12 cellular contexts compared by ENCODE assay signal in the genomic region with DNA sequence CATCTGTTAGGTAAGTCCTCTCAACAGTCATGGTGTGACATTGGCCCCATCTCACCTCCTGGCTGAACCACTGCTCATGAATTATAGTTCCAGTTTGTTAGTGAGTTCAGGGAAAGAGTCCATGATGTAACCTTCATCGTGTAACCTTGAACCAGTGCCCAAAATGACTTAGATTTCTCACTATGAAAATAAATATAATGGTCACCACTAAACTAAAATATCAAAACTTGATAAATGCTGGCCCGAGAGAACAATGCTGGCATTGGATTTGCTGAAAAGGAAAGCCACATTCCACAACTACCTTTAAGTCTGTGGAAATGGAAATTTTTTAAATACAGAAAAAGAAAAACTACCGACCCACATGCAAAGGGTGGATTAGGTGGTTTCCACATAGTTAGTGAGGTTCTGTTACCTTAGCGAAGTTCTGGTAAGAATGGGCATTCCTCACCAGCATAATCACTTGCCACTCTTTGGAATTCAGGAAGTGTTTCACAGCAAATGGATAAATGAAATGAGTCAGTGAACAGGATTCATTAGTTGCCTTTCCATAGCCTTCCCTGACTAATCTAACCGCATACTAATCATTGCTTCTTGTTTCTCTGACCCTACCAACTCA.
DNase-seq lines count a peak whose midpoint lies in the region; ATAC-seq and TF ChIP-seq lines count a peak whose summit lies in the region.
"Had no signal": no experiment of that assay in that cellular context is flagged by ENCODE, and none has a peak within 500 bp of the region (broad histone marks: within the 10 kb centered on the region; RNA-seq: fewer than 3 reads in every experiment).

No MANE protein-coding gene starts in this region.

- H3K27ac ChIP-seq in trophoblast cell (ENCODE audit: low read depth, low read length): no peak overlapping the region
- no peak overlapping the region for H3K27ac ChIP-seq in OCI-LY7 (ENCODE audit: low read depth, low read length, poor library complexity, severe bottlenecking)

- H3K4me3 ChIP-seq in epithelial cell of proximal tubule (ENCODE audit: low read depth, low read length) (no peak overlapping the region), trophoblast cell (ENCODE audit: low read depth, low read length) (no peak overlapping the region), OCI-LY7 (ENCODE audit: low read depth, low read length, poor library complexity, severe bottlenecking) (no peak overlapping the region)

- TF ChIP-seq CTCF in epithelial cell of proximal tubule (conservative IDR thresholded peaks at IDR 0.05; ENCODE audit: low read depth, low read length) (no peak), OCI-LY7 (conservative IDR thresholded peaks at IDR 0.05; ENCODE audit: low read length) (no peak)

- no peak overlapping the region for H2AFZ ChIP-seq in trophoblast cell (ENCODE audit: insufficient read depth, low read length, poor library complexity)
- no peak overlapping the region for H2AFZ ChIP-seq in OCI-LY7 (ENCODE audit: low read length)

- POLR2A ChIA-PET in OCI-LY7 (lab: Charles Lee): no interaction called here

- H3K79me2 ChIP-seq in trophoblast cell (ENCODE audit: control insufficient read depth, insufficient read depth, low read length, poor library complexity) (no peaks in the 10 kb centered on the region), OCI-LY7 (ENCODE audit: insufficient read depth, low read depth, low read length) (no peaks in the 10 kb centered on the region)

- no peak for ATAC-seq in HG02798 (IDR thresholded peaks at IDR 0.05; ENCODE audit: poor library complexity, unreplicated experiment)

- no peak overlapping the region for H4K91ac ChIP-seq in trophoblast cell (ENCODE audit: low read depth, low read length)

- H2BK12ac ChIP-seq in trophoblast cell (ENCODE audit: low read length): no peak overlapping the region

- no peak overlapping the region for H2BK120ac ChIP-seq in trophoblast cell (ENCODE audit: insufficient read depth, low read length, poor library complexity)

- no peak overlapping the region for H4K12ac ChIP-seq in trophoblast cell (ENCODE audit: low read depth, low read length)

- H4K8ac ChIP-seq in trophoblast cell (ENCODE audit: low read depth, low read length): no peak overlapping the region

- no CpG with 5 or more reads among the region's 5 CpGs for WGBS in trophoblast cell (ENCODE audit: extremely low coverage, insufficient coverage, insufficient read length)

- H3K79me1 ChIP-seq in trophoblast cell (ENCODE audit: low read length): peaks cover 3% of the 10 kb centered on the region

- H3K9me2 ChIP-seq in OCI-LY7 (ENCODE audit: insufficient read depth, low read length): no peaks in the 10 kb centered on the region

- peaks cover 4 to 5% of the 10 kb centered on the region in 2 experiments for H3K4me1 ChIP-seq in trophoblast cell (ENCODE audit: control insufficient read depth in 1 of 2, insufficient read depth in 2 of 2, low read length in 2 of 2)
- no peaks in the 10 kb centered on the region for H3K4me1 ChIP-seq in OCI-LY7 (ENCODE audit: insufficient read depth, low read length, poor library complexity, severe bottlenecking)

- H3K27me3 ChIP-seq in trophoblast cell (ENCODE audit: insufficient read depth, low read length): no peaks in the 10 kb centered on the region

- H3K14ac ChIP-seq in trophoblast cell (ENCODE audit: low read length): no peak overlapping the region

- no peaks in the 10 kb centered on the region for H3K9me3 ChIP-seq in trophoblast cell (ENCODE audit: insufficient read depth, low read depth, low read length)
- no peaks in the 10 kb centered on the region for H3K9me3 ChIP-seq in OCI-LY7 (ENCODE audit: low read length)

- H3K18ac ChIP-seq in trophoblast cell (ENCODE audit: low read length): no peak overlapping the region

- no peak overlapping the region for H3K9ac ChIP-seq in trophoblast cell (ENCODE audit: low read length)

- no TSS peak for BruUV-seq in OCI-LY7 (replicated peaks; lab: Mats Ljungman, UMichigan)

- no peak overlapping the region for H2BK5ac ChIP-seq in trophoblast cell (ENCODE audit: low read depth, low read length, poor library complexity)

- H4K20me1 ChIP-seq in OCI-LY7 (ENCODE audit: insufficient read depth, low read length): no peaks in the 10 kb centered on the region

- H3K4ac ChIP-seq in trophoblast cell (ENCODE audit: low read depth, low read length): no peak overlapping the region

- no peak overlapping the region for H2AK5ac ChIP-seq in trophoblast cell (ENCODE audit: low read length)

- no peak overlapping the region for H3K4me2 ChIP-seq in trophoblast cell (ENCODE audit: low read length)
- H3K4me2 ChIP-seq in OCI-LY7 (ENCODE audit: low read length): no peak overlapping the region

- H3K36me3 ChIP-seq in trophoblast cell (ENCODE audit: control insufficient read depth in 1 of 2, insufficient read depth in 2 of 2, low read length in 2 of 2) (no peaks in the 10 kb centered on the region), OCI-LY7 (ENCODE audit: insufficient read depth, low read length) (no peaks in the 10 kb centered on the region)

- no peak overlapping the region for H3K23ac ChIP-seq in trophoblast cell (ENCODE audit: low read length)

- DNase-seq in GM04503 (ENCODE audit: low read depth): peak; percentile 84
- peak; percentile 94 for DNase-seq in RPMI7951 (ENCODE audit: low read depth)
- DNase-seq in epithelial cell of proximal tubule (ENCODE audit: low read depth): peak; percentile 99
- peak; percentile 84 to 96 for DNase-seq in trophoblast cell
- DNase-seq in NCI-H2227 treated with DMSO at 0.1 percent for 48 hours (lab: John Stamatoyannopoulos, UW): no peak
- DNase-seq in DMS 273 (lab: John Stamatoyannopoulos, UW; ENCODE audit: unreplicated experiment): no peak
- no peak for DNase-seq in OCI-LY7 (ENCODE audit: low spot score)
- DNase-seq: activated CD4-positive, CD25-positive, alpha-beta regulatory T cell treated with anti-CD3 and anti-CD28 coated beads, Interleukin-2, amount 50 U/mL, for 72 hours; activated effector memory CD4-positive, alpha-beta T cell treated with anti-CD3 and anti-CD28 coated beads, Interleukin-2, amount 50 U/mL, for 16 hours; DMS153; nephron progenitor cell had no signal

- CTCF ChIA-PET in OCI-LY7 (lab: Charles Lee; ENCODE audit: unreplicated experiment): no interaction called here

- intact Hi-C loops in OCI-LY7 (cut with micrococcal nuclease; ENCODE audit: unreplicated experiment): no loop called here

Comparison
In these comparisons a context has a peak if more than half of its experiments do, and no peak if none do; other contexts are left out.
1. DNase-seq: peak in GM04503 (single experiment), RPMI7951 (single experiment), epithelial cell of proximal tubule (single experiment) and trophoblast cell (2 of 2); none in NCI-H2227 treated with DMSO at 0.1 percent for 48 hours (single experiment), DMS 273 (single experiment) and OCI-LY7 (single experiment).